In genomic region chr20:62936996-62937352, GRCh38 we compare ENCODE assay signal across 8 cellular contexts. TPM values are rescaled to one million over a fixed set of nuclear protein-coding genes. Genes with fewer than 3 reads are reported as not detected.
A peak's percentile ranks its signal among the peaks of the same experiment; 100 is the strongest.
DNase-seq lines count a peak whose midpoint lies in the region; ATAC-seq and TF ChIP-seq lines count a peak whose summit lies in the region.

No MANE protein-coding gene starts in this region.

- H3K27me3 ChIP-seq in SJCRH30 (no peaks in the 10 kb centered on the region), esophagus muscularis mucosa (no peaks in the 10 kb centered on the region)

- no peak for TF ChIP-seq EP300 in esophagus muscularis mucosa (IDR thresholded peaks at IDR 0.05)

- intact Hi-C loops in esophagus muscularis mucosa (cut with DNase I) = loop anchor here (10.0 kb wide), 1 partner anchor 282 kb away; no protein-coding TSS in a partner anchor

- whole genome bisulfite sequencing in esophagus muscularis mucosa = 3% methylated on average over 18 of the region's 18 CpGs

- H3K36me3 Mint-ChIP-seq in osteocyte (ENCODE audit: unreplicated experiment) = peaks cover 7% of the 10 kb centered on the region

- H3K4me3 ChIP-seq in SJCRH30 (peak overlapping the region; percentile 99), esophagus muscularis mucosa (peak overlapping the region; percentile 88 to 91 (median 90))

- H3K4me3 Mint-ChIP-seq in osteocyte (ENCODE audit: unreplicated experiment) = no peak overlapping the region

- H3K27ac ChIP-seq in SJCRH30 (peak overlapping the region; percentile 95), esophagus muscularis mucosa (replicated peaks in 1 of 4) (peak overlapping the region; percentile 91 to 98 (median 94))

- TF ChIP-seq CTCF in esophagus muscularis mucosa (IDR thresholded peaks at IDR 0.05) (no peak), osteocyte (IDR thresholded peaks at IDR 0.05) (no peak)

- H3K9me3 ChIP-seq in SJCRH30 (replicated peaks) (no peaks in the 10 kb centered on the region), esophagus muscularis mucosa (no peaks in the 10 kb centered on the region)

- H3K27ac Mint-ChIP-seq in osteocyte (ENCODE audit: unreplicated experiment) = peak overlapping the region; percentile 96

- peaks cover 27% of the 10 kb centered on the region for H3K4me1 Mint-ChIP-seq in osteocyte (ENCODE audit: unreplicated experiment)

- H3K4me1 ChIP-seq in SJCRH30 = peaks cover 12% of the 10 kb centered on the region
- peaks cover 45 to 78% (median 72%) of the 10 kb centered on the region in 4 donors for H3K4me1 ChIP-seq in esophagus muscularis mucosa

- H3K36me3 ChIP-seq in SJCRH30 (peaks cover 62% of the 10 kb centered on the region), esophagus muscularis mucosa (peaks cover 0 to 30% (median 14%) of the 10 kb centered on the region in 4 donors)

- no peak for ATAC-seq in HG02870 (IDR thresholded peaks at IDR 0.05; ENCODE audit: unreplicated experiment)

- no peaks in the 10 kb centered on the region for H3K27me3 Mint-ChIP-seq in osteocyte (ENCODE audit: unreplicated experiment)

- no peaks in the 10 kb centered on the region for H3K9me3 Mint-ChIP-seq in osteocyte (ENCODE audit: unreplicated experiment)

- TF ChIP-seq POLR2A in esophagus muscularis mucosa (IDR thresholded peaks at IDR 0.05; ENCODE audit: low read depth) = no peak

- DNase-seq in NCI-H2227 (lab: John Stamatoyannopoulos, UW; ENCODE audit: unreplicated experiment) = peak; percentile 62
- DNase-seq in NCI-H2227 treated with DMSO at 0.1 percent for 48 hours (lab: John Stamatoyannopoulos, UW) = no peak
- DNase-seq in SJCRH30 = no peak
- no peak for DNase-seq in esophagus muscularis mucosa (ENCODE audit: extremely low spot score)
- DNase-seq in osteocyte (ENCODE audit: extremely low spot score, unreplicated experiment) = no peak
- DNase-seq in cerebellum (ENCODE audit: low spot score) = no peak
- DNase-seq in SHP77 (lab: John Stamatoyannopoulos, UW) = no peak

RNA-seq across cellular contexts. Expression of gene GID8, which starts 1.0 kb away (rescaled TPM):
- total RNA-seq in SJCRH30 (2014; rRNA removed; shearing (Covaris generic)) = 109 and 117 TPM in 2 replicates
- 10 to 100 TPM; 22.4 to 30.1 (median 25.6) TPM for total RNA-seq in esophagus muscularis mucosa
- total RNA-seq in osteocyte = 33.5 and 35.8 TPM in 2 replicates
- 34.3 TPM for total RNA-seq in cerebellum

RNA-seq across cellular contexts. Expression of gene DIDO1, which starts 10.7 kb away (rescaled TPM):
- 98.5 and 108 TPM in 2 replicates for total RNA-seq in SJCRH30 (2014; rRNA removed; shearing (Covaris generic))
- total RNA-seq in esophagus muscularis mucosa (10 to 100 TPM; 48.9 to 61.6 (median 55.7) TPM), osteocyte (53.6 and 54.7 TPM in 2 replicates), cerebellum (54.3 TPM)

RNA-seq across cellular contexts. Expression of gene SLC17A9, which starts 15.5 kb away (rescaled TPM):
- 1.1 and 2.1 TPM in 2 replicates for total RNA-seq in SJCRH30 (2014; rRNA removed; shearing (Covaris generic))
- total RNA-seq in esophagus muscularis mucosa = 1 to 10 TPM; 2.2 to 5.2 (median 2.7) TPM
- total RNA-seq in osteocyte = not detected in 2 replicates
- 0.36 TPM for total RNA-seq in cerebellum
